In genomic region chr13:61255035-61255796, GRCh38 we compare ENCODE assay signal across 15 cellular contexts.
A peak's percentile ranks its signal among the peaks of the same experiment; 100 is the strongest.
DNase-seq lines count a peak whose midpoint lies in the region; ATAC-seq and TF ChIP-seq lines count a peak whose summit lies in the region.
"Had no signal": no experiment of that assay in that cellular context is flagged by ENCODE, and none has a peak within 500 bp of the region (broad histone marks: within the 10 kb centered on the region; RNA-seq: fewer than 3 reads in every experiment).

No MANE protein-coding gene starts in this region.

- no peak overlapping the region for H3K4me3 Mint-ChIP-seq in mesothelial cell of epicardium
- no peak overlapping the region for H3K4me3 Mint-ChIP-seq in activated CD4-positive, alpha-beta memory T cell treated with anti-CD3 and anti-CD28 coated beads, Interleukin-2, amount 10 ng/mL, durations not matched to agents 7 days and 5 days

- POLR2A ChIA-PET in activated CD4-positive, alpha-beta memory T cell treated with anti-CD3 and anti-CD28 coated beads, Interleukin-2, amount 10 ng/mL, durations not matched to agents 7 days and 5 days (lab: Charles Lee) = no interaction called here

- H3K4me1 ChIP-seq in adipocyte (ENCODE audit: control insufficient read depth, insufficient read depth, low read length) = no peaks in the 10 kb centered on the region
- H3K4me1 ChIP-seq: esophagus muscularis mucosa had no signal

- H3K4me3 ChIP-seq in LNCaP clone FGC (ENCODE audit: low read depth, low read length) = no peak overlapping the region
- H3K4me3 ChIP-seq in adipocyte (ENCODE audit: low read length) = no peak overlapping the region
- H3K4me3 ChIP-seq: esophagus muscularis mucosa, ovary, thoracic aorta had no signal

- no peaks in the 10 kb centered on the region for H3K27me3 Mint-ChIP-seq in mesothelial cell of epicardium (ENCODE audit: low read depth)
- H3K27me3 Mint-ChIP-seq in activated CD4-positive, alpha-beta memory T cell treated with anti-CD3 and anti-CD28 coated beads, Interleukin-2, amount 10 ng/mL, durations not matched to agents 7 days and 5 days = no peaks in the 10 kb centered on the region

- no peak for ATAC-seq in GM18498 (IDR thresholded peaks at IDR 0.05; ENCODE audit: unreplicated experiment)
- no peak for ATAC-seq in GM18870 (IDR thresholded peaks at IDR 0.05; ENCODE audit: unreplicated experiment)
- ATAC-seq: left lobe of liver had no signal

- H3K27ac Mint-ChIP-seq in mesothelial cell of epicardium = no peak overlapping the region
- H3K27ac Mint-ChIP-seq in activated CD4-positive, alpha-beta memory T cell treated with anti-CD3 and anti-CD28 coated beads, Interleukin-2, amount 10 ng/mL, durations not matched to agents 7 days and 5 days = no peak overlapping the region

- H3K9ac ChIP-seq in adipocyte (ENCODE audit: low read length) = no peak overlapping the region

- no peaks in the 10 kb centered on the region for H3K4me1 Mint-ChIP-seq in mesothelial cell of epicardium
- H3K4me1 Mint-ChIP-seq in activated CD4-positive, alpha-beta memory T cell treated with anti-CD3 and anti-CD28 coated beads, Interleukin-2, amount 10 ng/mL, durations not matched to agents 7 days and 5 days = no peaks in the 10 kb centered on the region

- peak; percentile 8 for DNase-seq in NCI-H2171 (lab: John Stamatoyannopoulos, UW)
- no peak for DNase-seq in NCI-H2171 treated with DMSO at 0.1 percent for 48 hours (lab: John Stamatoyannopoulos, UW)
- DNase-seq in LNCaP clone FGC (ENCODE audit: low read depth) = no peak
- peak; percentile 15 for DNase-seq in adipocyte (ENCODE audit: low read depth)
- no peak for DNase-seq in mesothelial cell of epicardium (ENCODE audit: low spot score in 2 of 2, unreplicated experiment in 2 of 2)
- DNase-seq in activated CD4-positive, alpha-beta memory T cell treated with anti-CD3 and anti-CD28 coated beads, Interleukin-2, amount 10 ng/mL, durations not matched to agents 7 days and 5 days = no peak
- DNase-seq: aorta, NCI-H2107, ovary, SHP77 treated with DMSO at 0.1 percent for 48 hours had no signal

- H3K36me3 ChIP-seq in adipocyte (ENCODE audit: control insufficient read depth, insufficient read depth, low read length, severe bottlenecking) = no peaks in the 10 kb centered on the region
- H3K36me3 ChIP-seq: esophagus muscularis mucosa, ovary, thoracic aorta had no signal

- H3K9me3 Mint-ChIP-seq in mesothelial cell of epicardium = no peaks in the 10 kb centered on the region
- H3K9me3 Mint-ChIP-seq in activated CD4-positive, alpha-beta memory T cell treated with anti-CD3 and anti-CD28 coated beads, Interleukin-2, amount 10 ng/mL, durations not matched to agents 7 days and 5 days = peaks cover 2% of the 10 kb centered on the region

- CTCF ChIA-PET in activated CD4-positive, alpha-beta memory T cell treated with anti-CD3 and anti-CD28 coated beads, Interleukin-2, amount 10 ng/mL, durations not matched to agents 7 days and 5 days (lab: Charles Lee) = no interaction called here

- no peaks in the 10 kb centered on the region for H3K9me3 ChIP-seq in adipocyte (ENCODE audit: control insufficient read depth, low read length)
- H3K9me3 ChIP-seq: esophagus muscularis mucosa, ovary, thoracic aorta had no signal

- no peaks in the 10 kb centered on the region for H3K27me3 ChIP-seq in adipocyte (replicated peaks; ENCODE audit: control insufficient read depth, insufficient read depth, low read length)
- H3K27me3 ChIP-seq: esophagus muscularis mucosa, ovary had no signal

- H3K36me3 Mint-ChIP-seq in mesothelial cell of epicardium = no peaks in the 10 kb centered on the region
- H3K36me3 Mint-ChIP-seq in activated CD4-positive, alpha-beta memory T cell treated with anti-CD3 and anti-CD28 coated beads, Interleukin-2, amount 10 ng/mL, durations not matched to agents 7 days and 5 days (ENCODE audit: low read depth) = no peaks in the 10 kb centered on the region

- TF ChIP-seq CTCF in LNCaP clone FGC (IDR thresholded peaks at IDR 0.05; ENCODE audit: control insufficient read depth, extremely low read depth, insufficient read depth) (0 out of 2 replicates have a peak, but pooled peaks have one; percentile 12), mesothelial cell of epicardium (IDR thresholded peaks at IDR 0.05; ENCODE audit: unreplicated experiment) (peak; percentile 29)

Comparison
In these comparisons a context has a peak if more than half of its experiments do, and no peak if none do; other contexts are left out.
1. DNase-seq: peak in NCI-H2171 (single experiment) and adipocyte (single experiment); none in NCI-H2171 treated with DMSO at 0.1 percent for 48 hours (single experiment), LNCaP clone FGC (single experiment), mesothelial cell of epicardium (0 of 2) and activated CD4-positive, alpha-beta memory T cell treated with anti-CD3 and anti-CD28 coated beads, Interleukin-2, amount 10 ng/mL, durations not matched to agents 7 days and 5 days (single experiment).